19 cellular contexts compared by ENCODE assay signal in the genomic region with DNA sequence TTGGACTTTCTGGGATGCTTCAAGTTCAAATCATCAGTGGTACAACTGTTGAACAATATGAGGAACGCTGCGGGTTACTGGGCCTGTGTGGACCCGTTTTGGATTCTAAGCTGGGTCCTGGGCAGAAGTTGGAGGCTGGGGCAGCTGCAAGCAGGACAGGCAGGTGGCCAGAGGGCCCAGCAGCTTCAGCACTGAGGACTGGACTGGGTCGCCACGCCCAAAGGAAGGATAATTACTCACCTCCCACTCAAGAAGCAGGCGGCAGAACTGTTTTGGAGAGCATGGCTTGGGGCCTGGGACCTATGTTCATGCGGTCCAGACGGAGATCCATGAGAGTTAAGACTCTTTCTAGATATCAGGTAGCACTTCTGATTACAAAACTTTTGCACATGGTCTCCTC. TPM values are rescaled to one million over a fixed set of nuclear protein-coding genes. Genes with fewer than 3 reads are reported as not detected.
DNase-seq lines count a peak whose midpoint lies in the region; ATAC-seq, FAIRE-seq and TF ChIP-seq lines count a peak whose summit lies in the region.
"Had no signal": no experiment of that assay in that cellular context is flagged by ENCODE, and none has a peak within 500 bp of the region (broad histone marks: within the 10 kb centered on the region; RNA-seq: fewer than 3 reads in every experiment).

No MANE protein-coding gene starts in this region.

- H3K27ac ChIP-seq in Karpas-422 (ENCODE audit: low read length): no peak overlapping the region
- H3K27ac ChIP-seq in astrocyte (ENCODE audit: low read depth, low read length): no peak overlapping the region
- no peak overlapping the region for H3K27ac ChIP-seq in sigmoid colon
- H3K27ac ChIP-seq: right lobe of liver had no signal

- H2AFZ ChIP-seq in Karpas-422 (ENCODE audit: low read length) (peak overlapping the region; percentile 89; the same call in 1 of the 2 replicates), astrocyte (ENCODE audit: low read depth, low read length) (no peak overlapping the region)

- peaks cover 5% of the 10 kb centered on the region; the same call in 1 of the 2 replicates for H3K36me3 ChIP-seq in Karpas-422 (ENCODE audit: insufficient read depth, low read length)
- no peaks in the 10 kb centered on the region for H3K36me3 ChIP-seq in astrocyte (ENCODE audit: insufficient read depth, low read length)
- no peaks in the 10 kb centered on the region for H3K36me3 ChIP-seq in sigmoid colon
- H3K36me3 ChIP-seq: right lobe of liver had no signal

- H3K27me3 Mint-ChIP-seq in astrocyte (ENCODE audit: low read depth, unreplicated experiment) (peaks cover 23% of the 10 kb centered on the region), nephron progenitor cell (ENCODE audit: low read depth, poor library complexity) (peaks cover 40% of the 10 kb centered on the region)

- TF ChIP-seq CTCF in astrocyte (IDR thresholded peaks at IDR 0.05; ENCODE audit: insufficient read depth, low read depth, low read length) (no peak), nephron progenitor cell (IDR thresholded peaks at IDR 0.05) (no peak), sigmoid colon (IDR thresholded peaks at IDR 0.05) (no peak)

- H3K9me3 Mint-ChIP-seq in astrocyte (ENCODE audit: unreplicated experiment): no peaks in the 10 kb centered on the region
- peaks cover 13% of the 10 kb centered on the region for H3K9me3 Mint-ChIP-seq in nephron progenitor cell

- H3K36me3 Mint-ChIP-seq in astrocyte (ENCODE audit: low read depth, unreplicated experiment): peaks cover 2% of the 10 kb centered on the region
- peaks cover 16% of the 10 kb centered on the region for H3K36me3 Mint-ChIP-seq in nephron progenitor cell (ENCODE audit: low read depth)

- H3K9ac ChIP-seq in Karpas-422 (ENCODE audit: low read length) (peak overlapping the region; percentile 87), astrocyte (ENCODE audit: low read length) (no peak overlapping the region)

- TF ChIP-seq POLR2A in sigmoid colon (IDR thresholded peaks at IDR 0.05): no peak

- H3K4me2 ChIP-seq in Karpas-422 (ENCODE audit: low read depth, low read length, poor library complexity, severe bottlenecking) (peak overlapping the region; percentile 78), astrocyte (ENCODE audit: low read length) (no peak overlapping the region)

- peaks cover 1% of the 10 kb centered on the region for H3K4me1 Mint-ChIP-seq in astrocyte (ENCODE audit: low read depth, unreplicated experiment)
- H3K4me1 Mint-ChIP-seq in nephron progenitor cell: peaks cover 37% of the 10 kb centered on the region

- H4K20me1 ChIP-seq in Karpas-422 (ENCODE audit: insufficient read depth, low read depth, low read length) (no peaks in the 10 kb centered on the region), astrocyte (ENCODE audit: insufficient read depth, low read length) (peaks cover 16% of the 10 kb centered on the region)

- peaks cover 32% of the 10 kb centered on the region for H3K4me1 ChIP-seq in Karpas-422 (ENCODE audit: low read length)
- H3K4me1 ChIP-seq in astrocyte (ENCODE audit: insufficient read depth, low read length): peaks cover 21% of the 10 kb centered on the region
- peaks cover 0 to 40% (median 33%) of the 10 kb centered on the region in 4 donors for H3K4me1 ChIP-seq in sigmoid colon

- H3K27ac Mint-ChIP-seq in astrocyte (ENCODE audit: unreplicated experiment) (no peak overlapping the region), nephron progenitor cell (no peak overlapping the region)

- H3K27me3 ChIP-seq in Karpas-422 (ENCODE audit: low read length) (no peaks in the 10 kb centered on the region), astrocyte (ENCODE audit: insufficient read depth, low read length) (peaks cover 10% of the 10 kb centered on the region), sigmoid colon (peaks cover 0 to 22% (median 0%) of the 10 kb centered on the region in 3 donors)
- H3K27me3 ChIP-seq: right lobe of liver had no signal

- intact Hi-C loops in sigmoid colon (cut with DNase I): loop anchor here (5.0 to 10.0 kb wide), 2 partner anchors 47 to 110 kb away; a partner anchor contains a TSS

- TF ChIP-seq EP300 in sigmoid colon (IDR thresholded peaks at IDR 0.05): no peak

- FAIRE-seq in astrocyte (lab: Jason Lieb, UNC): no peak

- no peaks in the 10 kb centered on the region for H3K9me3 ChIP-seq in Karpas-422 (ENCODE audit: low read length)
- no peaks in the 10 kb centered on the region for H3K9me3 ChIP-seq in astrocyte (ENCODE audit: insufficient read depth, low read depth, low read length)
- H3K9me3 ChIP-seq in sigmoid colon: no peaks in the 10 kb centered on the region
- H3K9me3 ChIP-seq: right lobe of liver had no signal

- no peak for ATAC-seq in activated CD4-positive, CD25-positive, alpha-beta regulatory T cell treated with anti-CD3 and anti-CD28 coated beads, Interleukin-2, amount 50 U/mL, for 24 hours
- no peak for ATAC-seq in GM19035 (IDR thresholded peaks at IDR 0.05; ENCODE audit: unreplicated experiment)
- ATAC-seq: HCT116, right lobe of liver, SK-N-SH treated with all-trans-retinoic acid at 6 μM for 48 hours had no signal

- DNase-seq in activated CD4-positive, CD25-positive, alpha-beta regulatory T cell treated with anti-CD3 and anti-CD28 coated beads, Interleukin-2, amount 50 U/mL, for 72 hours: peak; percentile 26
- DNase-seq in Karpas-422 (no peak), astrocyte (ENCODE audit: low read depth) (no peak), nephron progenitor cell (no peak), sigmoid colon (no peak), pons (ENCODE audit: low spot score) (no peak)
- DNase-seq: activated gamma-delta T cell treated with Interleukin-2 at 50 U/mL for 16 hours; caudate nucleus; COR-L47; NCI-H1417 treated with DMSO at 0.1 percent for 48 hours; NCI-H345; OCI-M1; stimulated activated CD4-positive, alpha-beta T cell treated with anti-CD3 and anti-CD28 coated beads, Interleukin-4, amount 100 ng/mL, for 4 hours; stimulated activated naive CD4-positive, alpha-beta T cell treated with Interleukin-2 at 50 U/mL for 16 hours had no signal

- peaks cover 35% of the 10 kb centered on the region for H3K79me2 ChIP-seq in Karpas-422 (ENCODE audit: low read length)
- peaks cover 31% of the 10 kb centered on the region for H3K79me2 ChIP-seq in astrocyte (ENCODE audit: insufficient read depth, low read length)

- H3K4me3 ChIP-seq in Karpas-422 (ENCODE audit: low read length) (peak overlapping the region; percentile 96; the same call in 1 of the 2 replicates), astrocyte (ENCODE audit: insufficient read depth, low read depth, low read length) (no peak overlapping the region), sigmoid colon (no peak overlapping the region)
- H3K4me3 ChIP-seq: right lobe of liver had no signal

- 91 to 93% methylated on average over 8 of the region's 8 CpGs for WGBS in sigmoid colon, 2 donors

- H3K4me3 Mint-ChIP-seq in astrocyte (ENCODE audit: unreplicated experiment) (peak overlapping the region; percentile 57), nephron progenitor cell (peak overlapping the region; percentile 95)

- no peaks in the 10 kb centered on the region for H3K9me2 ChIP-seq in Karpas-422 (replicated peaks; ENCODE audit: insufficient read depth, low read length)

RNA-seq across cellular contexts. Expression of a gene that starts 1.5 kb away (rescaled TPM):
- 34.0 and 72.1 TPM in 2 replicates for total RNA-seq in Karpas-422 (2014; rRNA removed; shearing (Covaris generic); ENCODE audit: low replicate concordance)
- total RNA-seq in astrocyte (26.4 and 29.4 TPM in 2 replicates), sigmoid colon (10 to 100 TPM; 31.0 to 59.9 (median 44.9) TPM)
- 10 to 100 TPM; 49.9 to 60.7 (median 51.8) TPM for polyA plus RNA-seq in sigmoid colon

RNA-seq across cellular contexts. Expression of a gene that starts 49.6 kb away (rescaled TPM):
- 50.6 and 58.9 TPM in 2 replicates for total RNA-seq in Karpas-422 (2014; rRNA removed; shearing (Covaris generic); ENCODE audit: low replicate concordance)
- total RNA-seq in astrocyte: 41.0 and 42.9 TPM in 2 replicates
- 10 to 100 TPM; 49.9 to 67.2 (median 59.5) TPM for total RNA-seq in sigmoid colon
- 10 to 100 TPM; 19.2 to 60.6 (median 20.3) TPM for polyA plus RNA-seq in sigmoid colon

RNA-seq across cellular contexts. Expression of a gene that starts 49.8 kb away (rescaled TPM):
- total RNA-seq in Karpas-422 (2014; rRNA removed; shearing (Covaris generic); ENCODE audit: low replicate concordance): 3.9 and 6.7 TPM in 2 replicates
- 7.5 and 8.4 TPM in 2 replicates for total RNA-seq in astrocyte
- total RNA-seq in sigmoid colon: 1 to 10 TPM; 1.7 to 3.9 (median 3.0) TPM
- polyA plus RNA-seq in sigmoid colon: 1 to 10 TPM; 2.4 to 8.6 (median 4.6) TPM

RNA-seq across cellular contexts. Expression of a gene that starts 59.7 kb away (rescaled TPM):
- 41.7 and 49.5 TPM in 2 replicates for total RNA-seq in Karpas-422 (2014; rRNA removed; shearing (Covaris generic); ENCODE audit: low replicate concordance)
- total RNA-seq in astrocyte (80.0 and 80.8 TPM in 2 replicates), sigmoid colon (10 to 100 TPM; 57.4 to 62.2 (median 59.2) TPM)
- 10 to 100 TPM; 43.5 to 55.3 (median 51.7) TPM for polyA plus RNA-seq in sigmoid colon
